1 cellular context compared by ENCODE assay signal in the genomic region with DNA sequence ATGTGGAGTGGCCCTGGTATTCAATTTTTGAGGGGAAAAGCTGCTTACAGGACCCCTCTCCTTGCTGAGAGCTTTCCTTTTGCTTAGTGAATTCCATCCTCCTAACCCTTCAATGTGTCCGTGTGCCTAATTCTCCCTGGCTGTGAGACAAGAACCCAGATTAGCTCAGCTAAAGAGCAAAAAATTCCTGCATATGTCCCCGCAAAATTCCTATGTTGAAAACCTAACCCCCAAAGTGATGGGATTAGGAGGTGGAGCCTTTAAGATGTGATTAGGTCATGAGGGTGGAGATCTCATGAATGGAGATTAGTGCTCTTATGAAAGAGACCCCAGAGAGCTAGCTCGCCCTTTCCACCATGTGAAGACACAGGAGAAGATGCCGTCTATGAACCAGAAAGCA.
TF ChIP-seq lines count a peak whose summit lies in the region.

No MANE protein-coding gene starts in this region.

TF ChIP-seq in GM23338, 12 proteins besides CTCF, POLR2A, EP300 and RAD21 (continued from another document):
- TF ChIP-seq, protein P1, sequence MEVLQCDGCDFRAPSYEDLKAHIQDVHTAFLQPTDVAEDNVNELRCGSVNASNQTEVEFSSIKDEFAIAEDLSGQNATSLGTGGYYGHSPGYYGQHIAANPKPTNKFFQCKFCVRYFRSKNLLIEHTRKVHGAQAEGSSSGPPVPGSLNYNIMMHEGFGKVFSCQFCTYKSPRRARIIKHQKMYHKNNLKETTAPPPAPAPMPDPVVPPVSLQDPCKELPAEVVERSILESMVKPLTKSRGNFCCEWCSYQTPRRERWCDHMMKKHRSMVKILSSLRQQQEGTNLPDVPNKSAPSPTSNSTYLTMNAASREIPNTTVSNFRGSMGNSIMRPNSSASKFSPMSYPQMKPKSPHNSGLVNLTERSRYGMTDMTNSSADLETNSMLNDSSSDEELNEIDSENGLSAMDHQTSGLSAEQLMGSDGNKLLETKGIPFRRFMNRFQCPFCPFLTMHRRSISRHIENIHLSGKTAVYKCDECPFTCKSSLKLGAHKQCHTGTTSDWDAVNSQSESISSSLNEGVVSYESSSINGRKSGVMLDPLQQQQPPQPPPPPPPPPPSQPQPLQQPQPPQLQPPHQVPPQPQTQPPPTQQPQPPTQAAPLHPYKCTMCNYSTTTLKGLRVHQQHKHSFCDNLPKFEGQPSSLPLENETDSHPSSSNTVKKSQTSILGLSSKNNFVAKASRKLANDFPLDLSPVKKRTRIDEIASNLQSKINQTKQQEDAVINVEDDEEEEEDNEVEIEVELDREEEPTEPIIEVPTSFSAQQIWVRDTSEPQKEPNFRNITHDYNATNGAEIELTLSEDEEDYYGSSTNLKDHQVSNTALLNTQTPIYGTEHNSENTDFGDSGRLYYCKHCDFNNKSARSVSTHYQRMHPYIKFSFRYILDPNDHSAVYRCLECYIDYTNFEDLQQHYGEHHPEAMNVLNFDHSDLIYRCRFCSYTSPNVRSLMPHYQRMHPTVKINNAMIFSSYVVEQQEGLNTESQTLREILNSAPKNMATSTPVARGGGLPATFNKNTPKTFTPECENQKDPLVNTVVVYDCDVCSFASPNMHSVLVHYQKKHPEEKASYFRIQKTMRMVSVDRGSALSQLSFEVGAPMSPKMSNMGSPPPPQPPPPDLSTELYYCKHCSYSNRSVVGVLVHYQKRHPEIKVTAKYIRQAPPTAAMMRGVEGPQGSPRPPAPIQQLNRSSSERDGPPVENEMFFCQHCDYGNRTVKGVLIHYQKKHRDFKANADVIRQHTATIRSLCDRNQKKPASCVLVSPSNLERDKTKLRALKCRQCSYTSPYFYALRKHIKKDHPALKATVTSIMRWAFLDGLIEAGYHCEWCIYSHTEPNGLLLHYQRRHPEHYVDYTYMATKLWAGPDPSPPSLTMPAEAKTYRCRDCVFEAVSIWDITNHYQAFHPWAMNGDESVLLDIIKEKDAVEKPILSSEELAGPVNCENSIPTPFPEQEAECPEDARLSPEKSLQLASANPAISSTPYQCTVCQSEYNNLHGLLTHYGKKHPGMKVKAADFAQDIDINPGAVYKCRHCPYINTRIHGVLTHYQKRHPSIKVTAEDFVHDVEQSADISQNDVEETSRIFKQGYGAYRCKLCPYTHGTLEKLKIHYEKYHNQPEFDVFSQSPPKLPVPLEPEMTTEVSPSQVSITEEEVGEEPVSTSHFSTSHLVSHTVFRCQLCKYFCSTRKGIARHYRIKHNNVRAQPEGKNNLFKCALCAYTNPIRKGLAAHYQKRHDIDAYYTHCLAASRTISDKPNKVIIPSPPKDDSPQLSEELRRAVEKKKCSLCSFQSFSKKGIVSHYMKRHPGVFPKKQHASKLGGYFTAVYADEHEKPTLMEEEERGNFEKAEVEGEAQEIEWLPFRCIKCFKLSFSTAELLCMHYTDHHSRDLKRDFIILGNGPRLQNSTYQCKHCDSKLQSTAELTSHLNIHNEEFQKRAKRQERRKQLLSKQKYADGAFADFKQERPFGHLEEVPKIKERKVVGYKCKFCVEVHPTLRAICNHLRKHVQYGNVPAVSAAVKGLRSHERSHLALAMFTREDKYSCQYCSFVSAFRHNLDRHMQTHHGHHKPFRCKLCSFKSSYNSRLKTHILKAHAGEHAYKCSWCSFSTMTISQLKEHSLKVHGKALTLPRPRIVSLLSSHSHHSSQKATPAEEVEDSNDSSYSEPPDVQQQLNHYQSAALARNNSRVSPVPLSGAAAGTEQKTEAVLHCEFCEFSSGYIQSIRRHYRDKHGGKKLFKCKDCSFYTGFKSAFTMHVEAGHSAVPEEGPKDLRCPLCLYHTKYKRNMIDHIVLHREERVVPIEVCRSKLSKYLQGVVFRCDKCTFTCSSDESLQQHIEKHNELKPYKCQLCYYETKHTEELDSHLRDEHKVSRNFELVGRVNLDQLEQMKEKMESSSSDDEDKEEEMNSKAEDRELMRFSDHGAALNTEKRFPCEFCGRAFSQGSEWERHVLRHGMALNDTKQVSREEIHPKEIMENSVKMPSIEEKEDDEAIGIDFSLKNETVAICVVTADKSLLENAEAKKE (CRISPR knock-in tag; IDR thresholded peaks at IDR 0.05): no peak
- TF ChIP-seq CREB1 (CRISPR knock-in tag; IDR thresholded peaks at IDR 0.05; ENCODE audit: low read depth): no peak
- TF ChIP-seq POLR2AphosphoS5 (IDR thresholded peaks at IDR 0.05; ENCODE audit: low read depth): no peak
